In genomic region chr21:22019766-22020165, GRCh38 we compare ENCODE assay signal across 19 cellular contexts.
A peak's percentile ranks its signal among the peaks of the same experiment; 100 is the strongest.
DNase-seq lines count a peak whose midpoint lies in the region; ATAC-seq and TF ChIP-seq lines count a peak whose summit lies in the region.
"Had no signal": no experiment of that assay in that cellular context is flagged by ENCODE, and none has a peak within 500 bp of the region (broad histone marks: within the 10 kb centered on the region; RNA-seq: fewer than 3 reads in every experiment).

No MANE protein-coding gene starts in this region.

- H3K36me3 ChIP-seq in SU-DHL-6 (ENCODE audit: low read length) = no peaks in the 10 kb centered on the region
- H3K36me3 ChIP-seq: BE2C had no signal

- H3K9me3 ChIP-seq in SU-DHL-6 (ENCODE audit: insufficient read depth, low read length) = peaks cover 8% of the 10 kb centered on the region; the same call in 1 of the 2 replicates
- H3K9me3 ChIP-seq: BE2C had no signal

- CTCF ChIA-PET in T-cell (lab: Charles Lee) = no interaction called here

- no peaks in the 10 kb centered on the region; the same call in 1 of the 2 replicates for H3F3A ChIP-seq in SU-DHL-6 (ENCODE audit: insufficient read depth)

- no peaks in the 10 kb centered on the region for H3K79me2 ChIP-seq in SU-DHL-6 (ENCODE audit: insufficient read depth, low read length)

- TF ChIP-seq CTCF in HFFc6 (IDR thresholded peaks at IDR 0.05) (no peak), SU-DHL-6 (IDR thresholded peaks at IDR 0.05; ENCODE audit: insufficient read depth, low read length, poor library complexity, severe bottlenecking) (no peak), osteocyte (IDR thresholded peaks at IDR 0.05) (no peak)

- H3K27ac Mint-ChIP-seq in HFFc6 (peak overlapping the region; percentile 20; the same call in 1 of the 2 replicates), osteocyte (ENCODE audit: unreplicated experiment) (peak overlapping the region; percentile 95), T-cell (no peak overlapping the region)
- H3K27ac Mint-ChIP-seq: CD8-positive, alpha-beta T cell had no signal

- no peak for ATAC-seq in T-cell (replicated peaks in 1 of 4)
- ATAC-seq: CD8-positive, alpha-beta T cell had no signal

- POLR2A ChIA-PET in T-cell (lab: Charles Lee) = no interaction called here

- peak overlapping the region; percentile 14 for H2AFZ ChIP-seq in SU-DHL-6 (ENCODE audit: low read depth, low read length, severe bottlenecking)

- no peak overlapping the region; the same call in 1 of the 2 replicates for H3K4me3 Mint-ChIP-seq in HFFc6
- peak overlapping the region; percentile 65 for H3K4me3 Mint-ChIP-seq in osteocyte (ENCODE audit: unreplicated experiment)
- H3K4me3 Mint-ChIP-seq in T-cell = no peak overlapping the region
- H3K4me3 Mint-ChIP-seq: CD8-positive, alpha-beta T cell had no signal

- no peak for DNase-seq in HFFc6
- peak; percentile 2 for DNase-seq in fibroblast of gingiva (ENCODE audit: low read depth)
- no peak for DNase-seq in osteocyte (ENCODE audit: extremely low spot score, unreplicated experiment)
- DNase-seq in NK-92 (lab: John Stamatoyannopoulos, UW; ENCODE audit: unreplicated experiment) = no peak
- no peak for DNase-seq in NCI-H1930 (lab: John Stamatoyannopoulos, UW)
- no peak for DNase-seq in T-cell
- DNase-seq in cerebellum (ENCODE audit: low spot score) = no peak
- DNase-seq: BE2C; CD8-positive, alpha-beta T cell; MM.1S; NCI-H1105; NCI-H1694 treated with DMSO at 0.1 percent for 48 hours; NCI-H2171; NCI-H446 treated with DMSO at 0.1 percent for 48 hours; NCI-H774; SHP77 treated with DMSO at 0.1 percent for 48 hours had no signal

- H3K4me1 Mint-ChIP-seq in HFFc6 (ENCODE audit: low read depth) = peaks cover 6% of the 10 kb centered on the region; the same call in 1 of the 2 replicates
- H3K4me1 Mint-ChIP-seq in osteocyte (ENCODE audit: unreplicated experiment) = peaks cover 14% of the 10 kb centered on the region
- H3K4me1 Mint-ChIP-seq in T-cell = no peaks in the 10 kb centered on the region

- H3K4me3 ChIP-seq in SU-DHL-6 (ENCODE audit: insufficient read depth, low read length, poor library complexity, severe bottlenecking) = no peak overlapping the region

- H3K4me2 ChIP-seq in SU-DHL-6 (ENCODE audit: low read depth, low read length, poor library complexity, severe bottlenecking) = no peak overlapping the region
- H3K4me2 ChIP-seq: KMS-11 had no signal

- H3K9me3 Mint-ChIP-seq in HFFc6 = peaks cover 24% of the 10 kb centered on the region
- H3K9me3 Mint-ChIP-seq in osteocyte (ENCODE audit: unreplicated experiment) = peaks cover 15% of the 10 kb centered on the region
- H3K9me3 Mint-ChIP-seq in T-cell = peaks cover 0 to 6% (median 6%) of the 10 kb centered on the region in 3 donors
- H3K9me3 Mint-ChIP-seq: CD8-positive, alpha-beta T cell had no signal

- no peaks in the 10 kb centered on the region for H3K27me3 ChIP-seq in SU-DHL-6 (ENCODE audit: low read length)
- H3K27me3 ChIP-seq: BE2C had no signal

- no peak overlapping the region for H3K9ac ChIP-seq in SU-DHL-6 (ENCODE audit: low read length)
- H3K9ac ChIP-seq: KMS-11 had no signal

- H3K36me3 Mint-ChIP-seq in HFFc6 (ENCODE audit: low read depth) (no peaks in the 10 kb centered on the region; the same call in 1 of the 2 replicates), osteocyte (ENCODE audit: unreplicated experiment) (peaks cover 4% of the 10 kb centered on the region), T-cell (no peaks in the 10 kb centered on the region)
- H3K36me3 Mint-ChIP-seq: CD8-positive, alpha-beta T cell had no signal

- no peak overlapping the region for H3K27ac ChIP-seq in SU-DHL-6 (ENCODE audit: low read depth, low read length)
- H3K27ac ChIP-seq: HL-60, KMS-11 had no signal

- no peaks in the 10 kb centered on the region for H4K20me1 ChIP-seq in SU-DHL-6 (ENCODE audit: low read depth, low read length)

- H3K27me3 Mint-ChIP-seq in HFFc6 (ENCODE audit: insufficient read depth) = no peaks in the 10 kb centered on the region
- H3K27me3 Mint-ChIP-seq in osteocyte (ENCODE audit: unreplicated experiment) = no peaks in the 10 kb centered on the region
- H3K27me3 Mint-ChIP-seq in T-cell = no peaks in the 10 kb centered on the region

- no peaks in the 10 kb centered on the region for H3K9me2 ChIP-seq in SU-DHL-6 (replicated peaks; ENCODE audit: insufficient read depth, low read length)

Comparison
In these comparisons a context has a peak if more than half of its experiments do, and no peak if none do; other contexts are left out.
1. H3K27ac Mint-ChIP-seq: peak in HFFc6 (single experiment) and osteocyte (single experiment); none in T-cell (0 of 2).